In the genomic region with DNA sequence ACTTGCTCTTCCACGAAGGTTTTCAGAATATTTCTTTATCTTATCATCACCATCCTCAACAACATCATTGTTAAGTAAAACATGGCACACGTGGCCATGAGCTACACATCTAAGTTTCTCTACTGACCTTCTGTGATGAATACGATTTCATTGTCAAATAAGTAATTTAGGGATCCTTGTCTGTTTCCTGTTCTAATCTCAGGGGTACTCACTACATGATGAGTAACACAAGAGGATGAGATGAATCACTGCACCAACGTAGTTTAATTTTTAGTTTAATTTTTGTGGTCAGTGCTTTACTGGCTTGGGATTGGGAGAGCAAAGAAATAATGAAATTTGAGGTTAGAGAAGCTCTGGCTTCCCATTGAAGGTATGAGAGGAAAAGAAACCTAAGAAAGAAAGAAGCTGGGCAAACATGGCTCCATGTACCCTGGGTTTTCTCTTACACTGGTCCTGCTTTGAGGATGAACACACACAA, we compare ENCODE assay signal across 11 cellular contexts.
DNase-seq lines count a peak whose midpoint lies in the region; ATAC-seq and TF ChIP-seq lines count a peak whose summit lies in the region.
"Had no signal": no experiment of that assay in that cellular context is flagged by ENCODE, and none has a peak within 500 bp of the region (broad histone marks: within the 10 kb centered on the region; RNA-seq: fewer than 3 reads in every experiment).

No MANE protein-coding gene starts in this region.

- peaks cover 23% of the 10 kb centered on the region for H3K36me3 Mint-ChIP-seq in HFFc6 (ENCODE audit: low read depth)
- H3K36me3 Mint-ChIP-seq in central memory CD8-positive, alpha-beta T cell (ENCODE audit: insufficient read depth), result peaks cover 2% of the 10 kb centered on the region

- no peak overlapping the region for H3K4ac ChIP-seq in trophoblast cell (ENCODE audit: low read depth, low read length)

- H3K9me3 ChIP-seq in trophoblast cell (ENCODE audit: insufficient read depth, low read depth, low read length), result no peaks in the 10 kb centered on the region

- no peak overlapping the region for H3K14ac ChIP-seq in trophoblast cell (ENCODE audit: low read length)

- H2AK5ac ChIP-seq in trophoblast cell (ENCODE audit: low read length), result no peak overlapping the region

- peak overlapping the region; percentile 89 for H3K27ac Mint-ChIP-seq in HFFc6
- H3K27ac Mint-ChIP-seq in central memory CD8-positive, alpha-beta T cell (ENCODE audit: low read depth), result peak overlapping the region; percentile 25

- H2BK120ac ChIP-seq in trophoblast cell (ENCODE audit: insufficient read depth, low read length, poor library complexity), result no peak overlapping the region

- H3K9ac ChIP-seq in trophoblast cell (ENCODE audit: low read length), result no peak overlapping the region

- peak; percentile 22 for DNase-seq in AG08396 (ENCODE audit: low spot score)
- DNase-seq in HFFc6, result peak; percentile 93
- DNase-seq in central memory CD8-positive, alpha-beta T cell (ENCODE audit: low spot score in 2 of 2), result no peak
- no peak for DNase-seq in trophoblast cell
- no peak for DNase-seq in HK-2 (ENCODE audit: unreplicated experiment)
- no peak for DNase-seq in COLO668 (lab: John Stamatoyannopoulos, UW; ENCODE audit: unreplicated experiment)
- no peak for DNase-seq in Kasumi-1 (lab: John Stamatoyannopoulos, UW)
- no peak for DNase-seq in NCI-H774 (lab: John Stamatoyannopoulos, UW)
- DNase-seq: GF-D8, NCI-H1417 treated with DMSO at 0.1 percent for 48 hours, SHP77 had no signal

- H2BK12ac ChIP-seq in trophoblast cell (ENCODE audit: low read length), result peak overlapping the region; percentile 59

- H3K4me1 Mint-ChIP-seq in HFFc6 (ENCODE audit: low read depth), result peaks cover 86% of the 10 kb centered on the region
- peaks cover 27% of the 10 kb centered on the region for H3K4me1 Mint-ChIP-seq in central memory CD8-positive, alpha-beta T cell

- H3K36me3 ChIP-seq in trophoblast cell (ENCODE audit: control insufficient read depth in 1 of 2, insufficient read depth in 2 of 2, low read length in 2 of 2), result no peaks in the 10 kb centered on the region

- H2AFZ ChIP-seq in trophoblast cell (ENCODE audit: insufficient read depth, low read length, poor library complexity), result no peak overlapping the region

- no peak for ATAC-seq in central memory CD8-positive, alpha-beta T cell (replicated peaks; ENCODE audit: extremely low read depth, poor library complexity, severe bottlenecking)

- no peaks in the 10 kb centered on the region for H3K9me3 Mint-ChIP-seq in HFFc6
- no peaks in the 10 kb centered on the region for H3K9me3 Mint-ChIP-seq in central memory CD8-positive, alpha-beta T cell

- no CpG with 5 or more reads among the region's 4 CpGs for WGBS in trophoblast cell (ENCODE audit: extremely low coverage, insufficient coverage, insufficient read length)

- peak overlapping the region; percentile 50 for H4K91ac ChIP-seq in trophoblast cell (ENCODE audit: low read depth, low read length)

- no peak overlapping the region for H3K4me2 ChIP-seq in trophoblast cell (ENCODE audit: low read length)

- peaks cover 2% of the 10 kb centered on the region for H3K79me2 ChIP-seq in trophoblast cell (ENCODE audit: control insufficient read depth, insufficient read depth, low read length, poor library complexity)

- H3K27me3 Mint-ChIP-seq in HFFc6 (ENCODE audit: insufficient read depth), result no peaks in the 10 kb centered on the region; the same call in 1 of the 2 replicates
- no peaks in the 10 kb centered on the region for H3K27me3 Mint-ChIP-seq in central memory CD8-positive, alpha-beta T cell

- H2BK5ac ChIP-seq in trophoblast cell (ENCODE audit: low read depth, low read length, poor library complexity), result no peak overlapping the region

- no peak overlapping the region for H3K27ac ChIP-seq in trophoblast cell (ENCODE audit: low read depth, low read length)

- H4K8ac ChIP-seq in trophoblast cell (ENCODE audit: low read depth, low read length), result no peak overlapping the region

- no peak overlapping the region for H4K12ac ChIP-seq in trophoblast cell (ENCODE audit: low read depth, low read length)

- H3K18ac ChIP-seq in trophoblast cell (ENCODE audit: low read length), result no peak overlapping the region

- no peak overlapping the region for H3K4me3 ChIP-seq in trophoblast cell (ENCODE audit: low read depth, low read length)

- TF ChIP-seq CTCF in HFFc6 (IDR thresholded peaks at IDR 0.05), result no peak

- H3K79me1 ChIP-seq in trophoblast cell (ENCODE audit: low read length), result peaks cover 24% of the 10 kb centered on the region

- no peaks in the 10 kb centered on the region for H3K27me3 ChIP-seq in trophoblast cell (ENCODE audit: insufficient read depth, low read length)

- H3K4me3 Mint-ChIP-seq in HFFc6, result peak overlapping the region; percentile 79
- peak overlapping the region; percentile 48 for H3K4me3 Mint-ChIP-seq in central memory CD8-positive, alpha-beta T cell

- no peak overlapping the region for H3K23ac ChIP-seq in trophoblast cell (ENCODE audit: low read length)

- peaks cover 0 to 10% of the 10 kb centered on the region in 2 experiments for H3K4me1 ChIP-seq in trophoblast cell (ENCODE audit: control insufficient read depth in 1 of 2, insufficient read depth in 2 of 2, low read length in 2 of 2)

Comparison
In these comparisons a context has a peak if more than half of its experiments do, and no peak if none do; other contexts are left out.
1. DNase-seq: peak in AG08396 (single experiment) and HFFc6 (single experiment); none in central memory CD8-positive, alpha-beta T cell (0 of 2), trophoblast cell (0 of 2), HK-2 (single experiment), COLO668 (single experiment), Kasumi-1 (0 of 2) and NCI-H774 (single experiment).